24 cellular contexts compared by ENCODE assay signal in the genomic region with DNA sequence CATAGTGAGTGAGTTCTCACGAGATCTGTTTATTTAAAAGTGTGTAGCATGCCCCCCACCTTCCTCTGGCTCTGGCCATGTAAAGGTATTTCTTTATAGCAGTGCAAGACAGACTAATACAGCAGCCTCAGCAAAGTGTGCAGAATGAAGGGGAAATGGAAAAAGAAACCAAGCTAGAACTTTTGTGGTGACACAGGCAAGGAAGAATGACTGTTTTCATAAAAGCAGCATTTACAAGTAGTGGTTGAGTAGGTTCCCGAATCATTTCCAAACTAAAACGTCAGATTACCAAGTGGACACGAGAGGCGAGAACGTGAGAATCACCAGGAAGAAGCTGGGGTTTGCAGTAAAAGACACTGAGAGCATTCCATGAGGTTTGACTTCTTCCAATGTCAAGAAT.
DNase-seq lines count a peak whose midpoint lies in the region; ATAC-seq, FAIRE-seq and TF ChIP-seq lines count a peak whose summit lies in the region.
"Had no signal": no experiment of that assay in that cellular context is flagged by ENCODE, and none has a peak within 500 bp of the region (broad histone marks: within the 10 kb centered on the region; RNA-seq: fewer than 3 reads in every experiment).

No MANE protein-coding gene starts in this region.

- H3K36me3 ChIP-seq in OCI-LY3 (replicated peaks; ENCODE audit: low read depth, low read length), result no peaks in the 10 kb centered on the region
- no peaks in the 10 kb centered on the region for H3K36me3 ChIP-seq in ascending aorta
- H3K36me3 ChIP-seq: heart left ventricle had no signal

- peaks cover 5% of the 10 kb centered on the region; the same call in 1 of the 2 replicates for H3K27me3 ChIP-seq in OCI-LY3 (ENCODE audit: low read depth, low read length)
- no peaks in the 10 kb centered on the region for H3K27me3 ChIP-seq in ascending aorta
- H3K27me3 ChIP-seq: dorsolateral prefrontal cortex, heart left ventricle had no signal

- FAIRE-seq in GM18507 (lab: Jason Lieb, UNC), result peak; percentile 5
- FAIRE-seq: A549, H1, HTR-8/SVneo, urothelium cell line had no signal

- intact Hi-C loops in left colon (cut with DNase I, micrococcal nuclease), result no loop called here
- intact Hi-C loops in ascending aorta (cut with DNase I), result no loop called here

- H3K4me3 ChIP-seq in OCI-LY3 (ENCODE audit: low read length) (no peak overlapping the region), ascending aorta (no peak overlapping the region)
- H3K4me3 ChIP-seq: A549, dorsolateral prefrontal cortex, heart left ventricle had no signal

- no peak overlapping the region for H3K9ac ChIP-seq in OCI-LY3 (ENCODE audit: low read length)

- peak overlapping the region; percentile 55 for H3K4me2 ChIP-seq in OCI-LY3 (ENCODE audit: low read length)
- H3K4me2 ChIP-seq: A549 had no signal

- ATAC-seq in HG02870 (IDR thresholded peaks at IDR 0.05; ENCODE audit: unreplicated experiment), result peak; percentile 60
- no peak for ATAC-seq in left colon
- ATAC-seq: A549; activated T-cell treated with anti-CD3 and anti-CD28 coated beads, Interleukin-2, amount 50 U/mL, for 4 hours; left lobe of liver; naive thymus-derived CD8-positive, alpha-beta T cell had no signal

- CTCF ChIA-PET in GM10248 (lab: Yijun Ruan, JAX), result no interaction called here

- H3K9me3 ChIP-seq in OCI-LY3 (ENCODE audit: insufficient read depth, low read length) (no peaks in the 10 kb centered on the region), ascending aorta (no peaks in the 10 kb centered on the region)
- H3K9me3 ChIP-seq: A549, heart left ventricle had no signal

- H4K20me1 ChIP-seq in OCI-LY3 (ENCODE audit: insufficient read depth, low read length), result no peaks in the 10 kb centered on the region

- POLR2A ChIA-PET in GM10248 (lab: Yijun Ruan, JAX), result no interaction called here

- TF ChIP-seq CTCF in GM10248 (IDR thresholded peaks at IDR 0.05; ENCODE audit: control extremely low read depth, extremely low read depth, low read depth, missing control alignments) (no peak), OCI-LY3 (IDR thresholded peaks at IDR 0.05; ENCODE audit: low read depth, low read length) (no peak), ascending aorta (IDR thresholded peaks at IDR 0.05) (no peak)

- H2AFZ ChIP-seq in OCI-LY3 (ENCODE audit: low read depth, low read length), result no peak overlapping the region

- H3K4me1 ChIP-seq in OCI-LY3 (ENCODE audit: low read length), result peaks cover 19% of the 10 kb centered on the region
- no peaks in the 10 kb centered on the region for H3K4me1 ChIP-seq in ascending aorta
- H3K4me1 ChIP-seq: A549, heart left ventricle had no signal

- DNase-seq in GM10248 (ENCODE audit: extremely low spot score) (peak; percentile 44), GM18507 (ENCODE audit: extremely low spot score, insufficient read length, low read depth) (no peak), left colon (no peak), ascending aorta (ENCODE audit: low spot score in 2 of 2) (no peak), amniotic stem cell (lab: John Stamatoyannopoulos, UW) (no peak), NCI-H748 (lab: John Stamatoyannopoulos, UW; ENCODE audit: unreplicated experiment) (no peak)
- DNase-seq: activated naive CD4-positive, alpha-beta T cell treated with anti-CD3 and anti-CD28 coated beads, Interleukin-2, amount 10 ng/mL, durations not matched to agents 7 days and 5 days; activated T-cell treated with anti-CD3 and anti-CD28 coated beads, Interleukin-2, amount 50 U/mL, for 4 hours; dorsolateral prefrontal cortex; heart left ventricle; KG1; naive thymus-derived CD8-positive, alpha-beta T cell; NCI-H187; NCI-H345; retina; SIG-M5 had no signal

- H3K79me2 ChIP-seq in OCI-LY3 (ENCODE audit: low read length), result no peaks in the 10 kb centered on the region

- H3K27ac ChIP-seq in OCI-LY3 (ENCODE audit: low read length) (no peak overlapping the region), ascending aorta (no peak overlapping the region)
- H3K27ac ChIP-seq: A549, dorsolateral prefrontal cortex, epithelial cell of prostate, heart left ventricle had no signal
